12 cellular contexts compared by ENCODE assay signal in the genomic region with DNA sequence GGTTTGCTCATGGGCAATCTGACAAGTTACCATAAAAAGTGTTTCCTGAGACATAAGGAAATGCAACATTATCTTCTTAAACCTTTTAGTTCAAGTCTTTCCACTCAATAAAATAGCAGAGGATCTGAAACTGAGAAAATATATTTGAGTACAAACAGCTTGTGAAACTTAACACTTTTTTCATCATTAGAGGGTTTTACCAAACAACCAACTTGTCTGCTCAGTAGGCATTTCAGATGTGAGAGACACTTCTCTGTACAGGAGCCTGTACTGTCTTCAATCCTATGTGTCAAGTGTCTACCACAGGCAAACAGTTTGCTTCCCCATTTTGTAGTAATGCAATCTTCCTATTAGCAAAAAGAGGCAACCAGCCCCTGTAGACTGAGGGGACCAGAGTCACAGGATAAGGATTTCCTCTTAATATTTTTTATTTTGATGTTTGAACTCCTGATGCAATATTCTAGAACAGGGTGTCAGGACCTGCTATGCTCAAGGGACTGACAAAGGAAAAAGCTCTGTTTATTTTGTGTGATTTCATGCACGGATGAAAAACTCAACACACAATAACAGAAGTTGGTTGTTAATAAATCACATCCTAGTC.
DNase-seq lines count a peak whose midpoint lies in the region; ATAC-seq and TF ChIP-seq lines count a peak whose summit lies in the region.
"Had no signal": no experiment of that assay in that cellular context is flagged by ENCODE, and none has a peak within 500 bp of the region (broad histone marks: within the 10 kb centered on the region; RNA-seq: fewer than 3 reads in every experiment).

No MANE protein-coding gene starts in this region.

- DNase-seq in NB4 (ENCODE audit: low read depth): peak; percentile 4
- no peak for DNase-seq in WERI-Rb-1
- DNase-seq in HUDEP-2 (lab: John Stamatoyannopoulos, UW; ENCODE audit: unreplicated experiment in 76 of 76): no peak
- DNase-seq in stimulated activated CD4-positive, alpha-beta T cell treated with anti-CD3 and anti-CD28 coated beads, Interleukin-15, amount 100 ng/mL, for 24 hours: no peak
- DNase-seq: left ventricle myocardium superior, NCI-H446 treated with DMSO at 0.1 percent for 48 hours, spleen had no signal

- ATAC-seq in GM18502 (IDR thresholded peaks at IDR 0.05; ENCODE audit: poor library complexity, unreplicated experiment) (peak; percentile 83), GM19438 (IDR thresholded peaks at IDR 0.05; ENCODE audit: low read depth, unreplicated experiment) (peak; percentile 82), HG02885 (IDR thresholded peaks at IDR 0.05; ENCODE audit: poor library complexity, unreplicated experiment) (peak; percentile 86), GM21367 (IDR thresholded peaks at IDR 0.05; ENCODE audit: unreplicated experiment) (no peak)
- ATAC-seq: left ventricle myocardium superior had no signal

- H3K9me3 ChIP-seq in WERI-Rb-1 (ENCODE audit: severe bottlenecking): no peaks in the 10 kb centered on the region

- H3K4me3 ChIP-seq in NB4 (ENCODE audit: low read depth, low read length) (no peak overlapping the region), WERI-Rb-1 (ENCODE audit: low read depth, low read length) (no peak overlapping the region)
- H3K4me3 ChIP-seq: neural progenitor cell, spleen had no signal

- TF ChIP-seq CTCF in NB4 (IDR thresholded peaks at IDR 0.05; ENCODE audit: low read depth, low read length) (no peak), WERI-Rb-1 (IDR thresholded peaks at IDR 0.05; ENCODE audit: low read depth, low read length) (no peak)

- H3K36me3 ChIP-seq in WERI-Rb-1: no peaks in the 10 kb centered on the region
- H3K36me3 ChIP-seq: neural progenitor cell, spleen had no signal

- no peak overlapping the region for H3K27ac ChIP-seq in WERI-Rb-1
- H3K27ac ChIP-seq: neural progenitor cell, spleen had no signal

- no peak for TF ChIP-seq POLR2A in NB4 (IDR thresholded peaks at IDR 0.05; ENCODE audit: extremely low read depth, insufficient read length)

- H3K27me3 ChIP-seq in WERI-Rb-1 (ENCODE audit: insufficient read depth, low read depth, severe bottlenecking): no peaks in the 10 kb centered on the region
- H3K27me3 ChIP-seq: neural progenitor cell, spleen had no signal
